1 cellular context compared by ENCODE assay signal in genomic region chr12:12562585-12563245, GRCh38.
TF ChIP-seq lines count a peak whose summit lies in the region.

A gene with protein sequence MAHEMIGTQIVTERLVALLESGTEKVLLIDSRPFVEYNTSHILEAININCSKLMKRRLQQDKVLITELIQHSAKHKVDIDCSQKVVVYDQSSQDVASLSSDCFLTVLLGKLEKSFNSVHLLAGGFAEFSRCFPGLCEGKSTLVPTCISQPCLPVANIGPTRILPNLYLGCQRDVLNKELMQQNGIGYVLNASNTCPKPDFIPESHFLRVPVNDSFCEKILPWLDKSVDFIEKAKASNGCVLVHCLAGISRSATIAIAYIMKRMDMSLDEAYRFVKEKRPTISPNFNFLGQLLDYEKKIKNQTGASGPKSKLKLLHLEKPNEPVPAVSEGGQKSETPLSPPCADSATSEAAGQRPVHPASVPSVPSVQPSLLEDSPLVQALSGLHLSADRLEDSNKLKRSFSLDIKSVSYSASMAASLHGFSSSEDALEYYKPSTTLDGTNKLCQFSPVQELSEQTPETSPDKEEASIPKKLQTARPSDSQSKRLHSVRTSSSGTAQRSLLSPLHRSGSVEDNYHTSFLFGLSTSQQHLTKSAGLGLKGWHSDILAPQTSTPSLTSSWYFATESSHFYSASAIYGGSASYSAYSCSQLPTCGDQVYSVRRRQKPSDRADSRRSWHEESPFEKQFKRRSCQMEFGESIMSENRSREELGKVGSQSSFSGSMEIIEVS (minus strand): TSS chr12:12562863. CDS start chr12:12521098, 41,765 bp downstream.

TF ChIP-seq in K562, 482 proteins besides CTCF, POLR2A, EP300 and RAD21 (continued from another document and continues in another):
- TF ChIP-seq, protein P1, sequence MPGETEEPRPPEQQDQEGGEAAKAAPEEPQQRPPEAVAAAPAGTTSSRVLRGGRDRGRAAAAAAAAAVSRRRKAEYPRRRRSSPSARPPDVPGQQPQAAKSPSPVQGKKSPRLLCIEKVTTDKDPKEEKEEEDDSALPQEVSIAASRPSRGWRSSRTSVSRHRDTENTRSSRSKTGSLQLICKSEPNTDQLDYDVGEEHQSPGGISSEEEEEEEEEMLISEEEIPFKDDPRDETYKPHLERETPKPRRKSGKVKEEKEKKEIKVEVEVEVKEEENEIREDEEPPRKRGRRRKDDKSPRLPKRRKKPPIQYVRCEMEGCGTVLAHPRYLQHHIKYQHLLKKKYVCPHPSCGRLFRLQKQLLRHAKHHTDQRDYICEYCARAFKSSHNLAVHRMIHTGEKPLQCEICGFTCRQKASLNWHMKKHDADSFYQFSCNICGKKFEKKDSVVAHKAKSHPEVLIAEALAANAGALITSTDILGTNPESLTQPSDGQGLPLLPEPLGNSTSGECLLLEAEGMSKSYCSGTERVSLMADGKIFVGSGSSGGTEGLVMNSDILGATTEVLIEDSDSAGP (CRISPR knock-in tag; IDR thresholded peaks at IDR 0.05) = no peak
- TF ChIP-seq, protein P2, sequence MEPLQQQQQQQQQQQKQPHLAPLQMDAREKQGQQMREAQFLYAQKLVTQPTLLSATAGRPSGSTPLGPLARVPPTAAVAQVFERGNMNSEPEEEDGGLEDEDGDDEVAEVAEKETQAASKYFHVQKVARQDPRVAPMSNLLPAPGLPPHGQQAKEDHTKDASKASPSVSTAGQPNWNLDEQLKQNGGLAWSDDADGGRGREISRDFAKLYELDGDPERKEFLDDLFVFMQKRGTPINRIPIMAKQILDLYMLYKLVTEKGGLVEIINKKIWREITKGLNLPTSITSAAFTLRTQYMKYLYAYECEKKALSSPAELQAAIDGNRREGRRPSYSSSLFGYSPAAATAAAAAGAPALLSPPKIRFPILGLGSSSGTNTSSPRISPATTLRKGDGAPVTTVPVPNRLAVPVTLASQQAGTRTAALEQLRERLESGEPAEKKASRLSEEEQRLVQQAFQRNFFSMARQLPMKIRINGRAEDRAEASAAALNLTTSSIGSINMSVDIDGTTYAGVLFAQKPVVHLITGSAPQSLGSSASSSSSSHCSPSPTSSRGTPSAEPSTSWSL (CRISPR knock-in tag; IDR thresholded peaks at IDR 0.05; ENCODE audit: borderline replicate concordance) = no peak
- TF ChIP-seq NCOA6 (IDR thresholded peaks at IDR 0.05) (no peak), MCM7 (IDR thresholded peaks at IDR 0.05) (no peak), EGR1 (conservative IDR thresholded peaks at IDR 0.05) (peak; percentile 67), TCF7 (IDR thresholded peaks at IDR 0.05; ENCODE audit: borderline replicate concordance) (no peak), DDX20 (tag; IDR thresholded peaks at IDR 0.05; ENCODE audit: low read depth) (no peak), SMARCA4 (IDR thresholded peaks at IDR 0.05) (no peak), TBL1XR1 (IDR thresholded peaks at IDR 0.05; ENCODE audit: low read length in 2 of 2) (no peak), CEBPG (CRISPR knock-in tag; IDR thresholded peaks at IDR 0.05) (no peak), CEBPG (tag; conservative IDR thresholded peaks at IDR 0.05 in 1 of 2, IDR thresholded peaks at IDR 0.05 in 1 of 2) (no peak), MCM5 (IDR thresholded peaks at IDR 0.05; ENCODE audit: low read depth) (no peak), RB1 (IDR thresholded peaks at IDR 0.05; ENCODE audit: low read depth) (peak; percentile 68; the same call in 1 of the 2 replicates), SMARCE1 (IDR thresholded peaks at IDR 0.05) (no peak), ETS1 (conservative IDR thresholded peaks at IDR 0.05; ENCODE audit: control insufficient read depth, low read depth, low read length) (peak; percentile 50; the same call in 1 of the 2 replicates), NCOA4 (IDR thresholded peaks at IDR 0.05; ENCODE audit: partially characterized antibody) (no peak), DPF2 (IDR thresholded peaks at IDR 0.05) (no peak), XRCC4 (IDR thresholded peaks at IDR 0.05; ENCODE audit: extremely low read depth, insufficient read depth, insufficient read length) (no peak), TCF7L2 (IDR thresholded peaks at IDR 0.05; ENCODE audit: low read depth, low read length) (no peak), ETV6 (IDR thresholded peaks at IDR 0.05; ENCODE audit: borderline replicate concordance in 1 of 2, low read depth in 2 of 2, low read length in 1 of 2) (no peak), ETV6 (CRISPR knock-in tag; IDR thresholded peaks at IDR 0.05; ENCODE audit: borderline replicate concordance) (no peak), PCBP1 (IDR thresholded peaks at IDR 0.05; ENCODE audit: low read depth, low read length, poor library complexity, severe bottlenecking) (no peak), COPS2 (conservative IDR thresholded peaks at IDR 0.05) (no peak), IFI16 (CRISPR knock-in tag; IDR thresholded peaks at IDR 0.05) (no peak), RERE (CRISPR knock-in tag; IDR thresholded peaks at IDR 0.05; ENCODE audit: borderline replicate concordance) (no peak), RAD51 (IDR thresholded peaks at IDR 0.05; ENCODE audit: borderline replicate concordance, low read depth) (no peak), CBX1 (IDR thresholded peaks at IDR 0.05; ENCODE audit: low read depth) (no peak), ZNF24 (IDR thresholded peaks at IDR 0.05) (no peak), FOXJ2 (tag; IDR thresholded peaks at IDR 0.05) (no peak), SETDB1 (IDR thresholded peaks at IDR 0.05; ENCODE audit: low read length) (no peak), TGIF2 (CRISPR knock-in tag; IDR thresholded peaks at IDR 0.05) (no peak)
- TF ChIP-seq, protein P3, sequence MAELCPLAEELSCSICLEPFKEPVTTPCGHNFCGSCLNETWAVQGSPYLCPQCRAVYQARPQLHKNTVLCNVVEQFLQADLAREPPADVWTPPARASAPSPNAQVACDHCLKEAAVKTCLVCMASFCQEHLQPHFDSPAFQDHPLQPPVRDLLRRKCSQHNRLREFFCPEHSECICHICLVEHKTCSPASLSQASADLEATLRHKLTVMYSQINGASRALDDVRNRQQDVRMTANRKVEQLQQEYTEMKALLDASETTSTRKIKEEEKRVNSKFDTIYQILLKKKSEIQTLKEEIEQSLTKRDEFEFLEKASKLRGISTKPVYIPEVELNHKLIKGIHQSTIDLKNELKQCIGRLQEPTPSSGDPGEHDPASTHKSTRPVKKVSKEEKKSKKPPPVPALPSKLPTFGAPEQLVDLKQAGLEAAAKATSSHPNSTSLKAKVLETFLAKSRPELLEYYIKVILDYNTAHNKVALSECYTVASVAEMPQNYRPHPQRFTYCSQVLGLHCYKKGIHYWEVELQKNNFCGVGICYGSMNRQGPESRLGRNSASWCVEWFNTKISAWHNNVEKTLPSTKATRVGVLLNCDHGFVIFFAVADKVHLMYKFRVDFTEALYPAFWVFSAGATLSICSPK (IDR thresholded peaks at IDR 0.05; ENCODE audit: borderline replicate concordance) = no peak
- TF ChIP-seq, protein P4, sequence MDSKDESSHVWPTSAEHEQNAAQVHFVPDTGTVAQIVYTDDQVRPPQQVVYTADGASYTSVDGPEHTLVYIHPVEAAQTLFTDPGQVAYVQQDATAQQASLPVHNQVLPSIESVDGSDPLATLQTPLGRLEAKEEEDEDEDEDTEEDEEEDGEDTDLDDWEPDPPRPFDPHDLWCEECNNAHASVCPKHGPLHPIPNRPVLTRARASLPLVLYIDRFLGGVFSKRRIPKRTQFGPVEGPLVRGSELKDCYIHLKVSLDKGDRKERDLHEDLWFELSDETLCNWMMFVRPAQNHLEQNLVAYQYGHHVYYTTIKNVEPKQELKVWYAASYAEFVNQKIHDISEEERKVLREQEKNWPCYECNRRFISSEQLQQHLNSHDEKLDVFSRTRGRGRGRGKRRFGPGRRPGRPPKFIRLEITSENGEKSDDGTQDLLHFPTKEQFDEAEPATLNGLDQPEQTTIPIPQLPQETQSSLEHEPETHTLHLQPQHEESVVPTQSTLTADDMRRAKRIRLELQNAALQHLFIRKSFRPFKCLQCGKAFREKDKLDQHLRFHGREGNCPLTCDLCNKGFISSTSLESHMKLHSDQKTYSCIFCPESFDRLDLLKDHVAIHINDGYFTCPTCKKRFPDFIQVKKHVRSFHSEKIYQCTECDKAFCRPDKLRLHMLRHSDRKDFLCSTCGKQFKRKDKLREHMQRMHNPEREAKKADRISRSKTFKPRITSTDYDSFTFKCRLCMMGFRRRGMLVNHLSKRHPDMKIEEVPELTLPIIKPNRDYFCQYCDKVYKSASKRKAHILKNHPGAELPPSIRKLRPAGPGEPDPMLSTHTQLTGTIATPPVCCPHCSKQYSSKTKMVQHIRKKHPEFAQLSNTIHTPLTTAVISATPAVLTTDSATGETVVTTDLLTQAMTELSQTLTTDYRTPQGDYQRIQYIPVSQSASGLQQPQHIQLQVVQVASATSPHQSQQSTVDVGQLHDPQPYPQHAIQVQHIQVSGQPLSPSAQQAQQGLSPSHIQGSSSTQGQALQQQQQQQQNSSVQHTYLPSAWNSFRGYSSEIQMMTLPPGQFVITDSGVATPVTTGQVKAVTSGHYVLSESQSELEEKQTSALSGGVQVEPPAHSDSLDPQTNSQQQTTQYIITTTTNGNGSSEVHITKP (IDR thresholded peaks at IDR 0.05; ENCODE audit: partially characterized antibody) = no peak
- TF ChIP-seq, protein P5, sequence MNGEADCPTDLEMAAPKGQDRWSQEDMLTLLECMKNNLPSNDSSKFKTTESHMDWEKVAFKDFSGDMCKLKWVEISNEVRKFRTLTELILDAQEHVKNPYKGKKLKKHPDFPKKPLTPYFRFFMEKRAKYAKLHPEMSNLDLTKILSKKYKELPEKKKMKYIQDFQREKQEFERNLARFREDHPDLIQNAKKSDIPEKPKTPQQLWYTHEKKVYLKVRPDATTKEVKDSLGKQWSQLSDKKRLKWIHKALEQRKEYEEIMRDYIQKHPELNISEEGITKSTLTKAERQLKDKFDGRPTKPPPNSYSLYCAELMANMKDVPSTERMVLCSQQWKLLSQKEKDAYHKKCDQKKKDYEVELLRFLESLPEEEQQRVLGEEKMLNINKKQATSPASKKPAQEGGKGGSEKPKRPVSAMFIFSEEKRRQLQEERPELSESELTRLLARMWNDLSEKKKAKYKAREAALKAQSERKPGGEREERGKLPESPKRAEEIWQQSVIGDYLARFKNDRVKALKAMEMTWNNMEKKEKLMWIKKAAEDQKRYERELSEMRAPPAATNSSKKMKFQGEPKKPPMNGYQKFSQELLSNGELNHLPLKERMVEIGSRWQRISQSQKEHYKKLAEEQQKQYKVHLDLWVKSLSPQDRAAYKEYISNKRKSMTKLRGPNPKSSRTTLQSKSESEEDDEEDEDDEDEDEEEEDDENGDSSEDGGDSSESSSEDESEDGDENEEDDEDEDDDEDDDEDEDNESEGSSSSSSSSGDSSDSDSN (IDR thresholded peaks at IDR 0.05; ENCODE audit: borderline replicate concordance in 1 of 2, low read depth in 2 of 2, low read length in 2 of 2) = peak in 1 of 2 experiments; percentile 87; a peak in 2 of 4 replicates
- TF ChIP-seq, protein P6, sequence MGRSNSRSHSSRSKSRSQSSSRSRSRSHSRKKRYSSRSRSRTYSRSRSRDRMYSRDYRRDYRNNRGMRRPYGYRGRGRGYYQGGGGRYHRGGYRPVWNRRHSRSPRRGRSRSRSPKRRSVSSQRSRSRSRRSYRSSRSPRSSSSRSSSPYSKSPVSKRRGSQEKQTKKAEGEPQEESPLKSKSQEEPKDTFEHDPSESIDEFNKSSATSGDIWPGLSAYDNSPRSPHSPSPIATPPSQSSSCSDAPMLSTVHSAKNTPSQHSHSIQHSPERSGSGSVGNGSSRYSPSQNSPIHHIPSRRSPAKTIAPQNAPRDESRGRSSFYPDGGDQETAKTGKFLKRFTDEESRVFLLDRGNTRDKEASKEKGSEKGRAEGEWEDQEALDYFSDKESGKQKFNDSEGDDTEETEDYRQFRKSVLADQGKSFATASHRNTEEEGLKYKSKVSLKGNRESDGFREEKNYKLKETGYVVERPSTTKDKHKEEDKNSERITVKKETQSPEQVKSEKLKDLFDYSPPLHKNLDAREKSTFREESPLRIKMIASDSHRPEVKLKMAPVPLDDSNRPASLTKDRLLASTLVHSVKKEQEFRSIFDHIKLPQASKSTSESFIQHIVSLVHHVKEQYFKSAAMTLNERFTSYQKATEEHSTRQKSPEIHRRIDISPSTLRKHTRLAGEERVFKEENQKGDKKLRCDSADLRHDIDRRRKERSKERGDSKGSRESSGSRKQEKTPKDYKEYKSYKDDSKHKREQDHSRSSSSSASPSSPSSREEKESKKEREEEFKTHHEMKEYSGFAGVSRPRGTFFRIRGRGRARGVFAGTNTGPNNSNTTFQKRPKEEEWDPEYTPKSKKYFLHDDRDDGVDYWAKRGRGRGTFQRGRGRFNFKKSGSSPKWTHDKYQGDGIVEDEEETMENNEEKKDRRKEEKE (IDR thresholded peaks at IDR 0.05; ENCODE audit: borderline replicate concordance in 1 of 2, control insufficient read depth in 1 of 2, low read depth in 2 of 2, low read length in 1 of 2) = no peak
